ENCODE assay signal across 10 cellular contexts in the genomic region with DNA sequence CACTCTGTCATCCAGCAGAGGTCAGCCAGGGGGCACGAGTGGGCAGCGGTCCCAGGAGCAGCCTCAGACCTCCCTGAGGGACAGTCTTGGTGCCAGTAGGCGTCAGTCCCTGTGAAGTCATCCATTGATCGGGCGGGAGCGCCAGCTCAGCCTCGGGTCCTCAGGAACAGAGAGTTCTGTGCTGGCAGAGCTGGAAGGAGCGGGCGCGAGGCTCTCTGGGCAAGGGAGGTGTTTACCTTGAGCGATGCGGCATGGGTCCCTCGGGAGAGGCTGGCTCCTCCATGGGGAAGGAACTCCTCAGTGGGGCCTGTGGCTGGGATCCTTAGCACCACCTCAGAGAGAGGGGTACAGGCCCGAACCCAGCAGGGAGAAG.
DNase-seq lines count a peak whose midpoint lies in the region; ATAC-seq and TF ChIP-seq lines count a peak whose summit lies in the region.
"Had no signal": no experiment of that assay in that cellular context is flagged by ENCODE, and none has a peak within 500 bp of the region (broad histone marks: within the 10 kb centered on the region; RNA-seq: fewer than 3 reads in every experiment).

No MANE protein-coding gene starts in this region.

- peaks cover 86% of the 10 kb centered on the region for H3K4me1 ChIP-seq in DOHH2 (ENCODE audit: control insufficient read depth, low read length)
- peaks cover 7 to 72% (median 69%) of the 10 kb centered on the region in 4 donors for H3K4me1 ChIP-seq in Peyer's patch

- TF ChIP-seq CTCF in DOHH2 (IDR thresholded peaks at IDR 0.05; ENCODE audit: low read depth, low read length, poor library complexity, severe bottlenecking) (no peak), Peyer's patch (IDR thresholded peaks at IDR 0.05) (no peak)

- no peaks in the 10 kb centered on the region for H3K9me3 ChIP-seq in DOHH2 (ENCODE audit: control insufficient read depth, insufficient read depth, low read length)
- no peaks in the 10 kb centered on the region for H3K9me3 ChIP-seq in Peyer's patch

- DNase-seq in Peyer's patch, result peak in 1 of 3 donors; percentile 60
- peak; percentile 86 for DNase-seq in left ventricle myocardium superior
- DNase-seq in sciatic nerve (ENCODE audit: low spot score), result no peak
- DNase-seq in activated CD8-positive, alpha-beta memory T cell treated with anti-CD3 and anti-CD28 coated beads, Interleukin-2, amount 50 U/mL, for 48 hours, result no peak
- DNase-seq: activated CD4-positive, alpha-beta T cell treated with anti-CD3 and anti-CD28 coated beads, Interleukin-2, amount 50 U/mL, for 4 hours had no signal

- intact Hi-C loops in left ventricle myocardium superior (cut with micrococcal nuclease) (no loop called here), sciatic nerve (cut with DNase I) (no loop called here)

- peak overlapping the region; percentile 84 for H3K4me3 ChIP-seq in DOHH2 (ENCODE audit: low read length)
- H3K4me3 ChIP-seq in Peyer's patch, result peak overlapping the region in 1 of 4 donors; percentile 4
- H3K4me3 ChIP-seq: K562 had no signal

- ATAC-seq in left ventricle myocardium superior (peak; percentile 63), sciatic nerve (peak; percentile 23), GM18868 (IDR thresholded peaks at IDR 0.05; ENCODE audit: unreplicated experiment) (no peak), HG02763 (IDR thresholded peaks at IDR 0.05; ENCODE audit: unreplicated experiment) (no peak), GM21619 (IDR thresholded peaks at IDR 0.05; ENCODE audit: unreplicated experiment) (no peak)
- ATAC-seq: K562 had no signal

- TF ChIP-seq POLR2A in Peyer's patch (IDR thresholded peaks at IDR 0.05), result no peak

- H3K27ac ChIP-seq in DOHH2 (ENCODE audit: low read depth, low read length) (no peak overlapping the region), Peyer's patch (peak overlapping the region; percentile 83 to 91 (median 84))

- no peaks in the 10 kb centered on the region for H3F3A ChIP-seq in DOHH2 (ENCODE audit: control insufficient read depth, insufficient read depth)

- H3K4me2 ChIP-seq in DOHH2 (ENCODE audit: low read length), result peak overlapping the region; percentile 92

- H3K27me3 ChIP-seq in DOHH2 (ENCODE audit: control insufficient read depth, low read length) (no peaks in the 10 kb centered on the region), Peyer's patch (no peaks in the 10 kb centered on the region)

- no peaks in the 10 kb centered on the region for H4K20me1 ChIP-seq in DOHH2 (ENCODE audit: control insufficient read depth, insufficient read depth, low read depth, low read length)

- H3K79me2 ChIP-seq in DOHH2 (ENCODE audit: control insufficient read depth, low read length), result peaks cover 77% of the 10 kb centered on the region

- H3K9me2 ChIP-seq in DOHH2 (replicated peaks; ENCODE audit: control insufficient read depth, low read length), result no peaks in the 10 kb centered on the region

- H3K36me3 ChIP-seq in DOHH2 (ENCODE audit: control insufficient read depth, low read length) (peaks cover 12% of the 10 kb centered on the region), Peyer's patch (no peaks in the 10 kb centered on the region)

Comparison
In these comparisons a context has a peak if more than half of its experiments do, and no peak if none do; other contexts are left out.
1. ATAC-seq: peak in left ventricle myocardium superior (single experiment) and sciatic nerve (single experiment); none in GM18868 (single experiment), HG02763 (single experiment) and GM21619 (single experiment).